8 cellular contexts compared by ENCODE assay signal in the genomic region with DNA sequence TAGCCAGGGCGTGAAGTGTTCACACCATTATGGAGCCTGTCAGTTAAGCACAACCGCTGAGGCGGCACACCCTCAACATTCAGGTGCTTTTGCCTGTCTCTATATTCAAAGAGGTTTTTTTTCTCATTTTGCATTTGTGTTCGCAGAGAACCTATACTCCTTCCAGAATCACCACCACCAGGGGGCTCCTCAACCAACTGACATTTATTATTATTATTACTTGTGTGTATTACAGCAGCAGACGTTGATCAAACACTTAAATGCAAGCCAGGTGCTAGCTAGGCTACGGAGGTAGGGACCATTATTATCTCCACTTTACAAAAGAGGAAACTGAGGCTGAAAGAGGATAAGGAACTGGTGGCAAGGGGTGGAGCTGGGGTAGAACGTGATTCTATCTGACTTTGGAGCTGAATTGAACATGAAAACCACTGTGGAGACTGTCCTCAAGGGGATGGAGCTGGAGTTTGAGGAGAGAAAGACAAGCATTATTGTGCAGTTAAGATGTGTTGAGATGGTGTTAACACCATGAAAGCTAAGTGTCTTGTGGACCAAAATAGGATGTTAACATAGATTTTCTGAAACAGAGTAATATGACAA.
DNase-seq lines count a peak whose midpoint lies in the region; ATAC-seq, FAIRE-seq and TF ChIP-seq lines count a peak whose summit lies in the region.

No MANE protein-coding gene starts in this region.

- no peak overlapping the region for H3K4me2 ChIP-seq in fibroblast of lung (ENCODE audit: extremely low read depth, insufficient read depth, low read length)

- no peak overlapping the region for H3K27ac Mint-ChIP-seq in activated naive CD8-positive, alpha-beta T cell treated with anti-CD3 and anti-CD28 coated beads, Interleukin-2, amount 50 U/mL, for 24 hours
- H3K27ac Mint-ChIP-seq in activated naive CD8-positive, alpha-beta T cell treated with anti-CD3 and anti-CD28 coated beads for 36 hours, result no peak overlapping the region
- H3K27ac Mint-ChIP-seq in natural killer cell treated with Interleukin-12 subunit alpha and Interleukin-12 subunit beta and Interleukin-15 and Interleukin-18, amount 100 ng/mL, for 72 hours, result no peak overlapping the region

- H3K36me3 ChIP-seq in Peyer's patch (no peaks in the 10 kb centered on the region), fibroblast of lung (ENCODE audit: control insufficient read depth, insufficient read depth, low read length) (no peaks in the 10 kb centered on the region), spleen (no peaks in the 10 kb centered on the region)

- H3K4me3 ChIP-seq in Peyer's patch (no peak overlapping the region), fibroblast of lung (replicated peaks in 1 of 4; ENCODE audit: control extremely low read depth in 1 of 4, insufficient read depth in 1 of 4, low read depth in 3 of 4, low read length in 4 of 4) (no peak overlapping the region), spleen (no peak overlapping the region)

- peak; percentile 23 for DNase-seq in activated naive CD8-positive, alpha-beta T cell treated with anti-CD3 and anti-CD28 coated beads, Interleukin-2, amount 50 U/mL, for 24 hours
- no peak for DNase-seq in activated naive CD8-positive, alpha-beta T cell treated with anti-CD3 and anti-CD28 coated beads for 36 hours
- DNase-seq in Peyer's patch (peak in 2 of 3 donors; percentile 23 to 51), fibroblast of lung (ENCODE audit: low read depth in 2 of 2) (peak; percentile 12 to 60), spleen (no peak), occipital lobe (lab: John Stamatoyannopoulos, UW) (no peak), GM12892 (ENCODE audit: insufficient read length) (no peak)
- DNase-seq in natural killer cell treated with Interleukin-12 subunit alpha and Interleukin-12 subunit beta and Interleukin-15 and Interleukin-18, amount 100 ng/mL, for 72 hours (ENCODE audit: low spot score), result no peak

- H3K36me3 Mint-ChIP-seq in activated naive CD8-positive, alpha-beta T cell treated with anti-CD3 and anti-CD28 coated beads, Interleukin-2, amount 50 U/mL, for 24 hours (ENCODE audit: low read depth), result no peaks in the 10 kb centered on the region
- no peaks in the 10 kb centered on the region for H3K36me3 Mint-ChIP-seq in activated naive CD8-positive, alpha-beta T cell treated with anti-CD3 and anti-CD28 coated beads for 36 hours
- no peaks in the 10 kb centered on the region for H3K36me3 Mint-ChIP-seq in natural killer cell treated with Interleukin-12 subunit alpha and Interleukin-12 subunit beta and Interleukin-15 and Interleukin-18, amount 100 ng/mL, for 72 hours

- no peak overlapping the region for H2AFZ ChIP-seq in fibroblast of lung (ENCODE audit: low read length)

- 62 to 79% (median 69%) methylated on average over 7 of the region's 7 CpGs for WGBS in spleen, 5 donors

- H3K27ac ChIP-seq in Peyer's patch, result no peak overlapping the region
- H3K27ac ChIP-seq in fibroblast of lung (ENCODE audit: insufficient read depth, low read length), result no peak overlapping the region
- H3K27ac ChIP-seq in spleen, result no peak overlapping the region

- no peak for TF ChIP-seq POLR2A in Peyer's patch (IDR thresholded peaks at IDR 0.05)
- TF ChIP-seq POLR2A in spleen (IDR thresholded peaks at IDR 0.05), result no peak
- no peak for TF ChIP-seq POLR2A in GM12892 (IDR thresholded peaks at IDR 0.05; ENCODE audit: low read depth, low read length)

- peak in 4 of 6 experiments; percentile 29 to 44 (median 42) for TF ChIP-seq CTCF in Peyer's patch (IDR thresholded peaks at IDR 0.05)
- TF ChIP-seq CTCF in fibroblast of lung (conservative IDR thresholded peaks at IDR 0.05 in 1 of 2, IDR thresholded peaks at IDR 0.05 in 1 of 2; ENCODE audit: low read depth in 1 of 2, low read length in 2 of 2), result peak; percentile 49 to 61
- peak in 7 of 11 experiments; percentile 27 to 59 (median 38) for TF ChIP-seq CTCF in spleen (IDR thresholded peaks at IDR 0.05 in 8 of 11, conservative IDR thresholded peaks at IDR 0.05 in 3 of 11)

- intact Hi-C loops in spleen (cut with DNase I; ENCODE audit: low total_unique reads), result no loop called here

- no peaks in the 10 kb centered on the region for H4K20me1 ChIP-seq in fibroblast of lung (ENCODE audit: control insufficient read depth, extremely low read depth, insufficient read depth, low read length)

- no peaks in the 10 kb centered on the region for H3K4me1 Mint-ChIP-seq in activated naive CD8-positive, alpha-beta T cell treated with anti-CD3 and anti-CD28 coated beads, Interleukin-2, amount 50 U/mL, for 24 hours
- peaks cover 2% of the 10 kb centered on the region for H3K4me1 Mint-ChIP-seq in activated naive CD8-positive, alpha-beta T cell treated with anti-CD3 and anti-CD28 coated beads for 36 hours
- no peaks in the 10 kb centered on the region for H3K4me1 Mint-ChIP-seq in natural killer cell treated with Interleukin-12 subunit alpha and Interleukin-12 subunit beta and Interleukin-15 and Interleukin-18, amount 100 ng/mL, for 72 hours (ENCODE audit: low read depth in 2 of 2)

- H3K9ac ChIP-seq in fibroblast of lung (ENCODE audit: insufficient read depth, low read length), result no peak overlapping the region

- FAIRE-seq in GM12892 (lab: Jason Lieb, UNC), result no peak

- ATAC-seq in activated naive CD8-positive, alpha-beta T cell treated with anti-CD3 and anti-CD28 coated beads, Interleukin-2, amount 50 U/mL, for 24 hours, result no peak
- ATAC-seq in natural killer cell treated with Interleukin-12 subunit alpha and Interleukin-12 subunit beta and Interleukin-15 and Interleukin-18, amount 100 ng/mL, for 72 hours, result no peak

- H3K27me3 ChIP-seq in Peyer's patch (no peaks in the 10 kb centered on the region), fibroblast of lung (ENCODE audit: control insufficient read depth, insufficient read depth, low read length) (no peaks in the 10 kb centered on the region), spleen (replicated peaks in 1 of 7) (no peaks in the 10 kb centered on the region)

- H3K9me3 ChIP-seq in Peyer's patch, result no peaks in the 10 kb centered on the region
- H3K9me3 ChIP-seq in fibroblast of lung (ENCODE audit: control insufficient read depth, insufficient read depth, low read depth, low read length), result no peaks in the 10 kb centered on the region
- H3K9me3 ChIP-seq in spleen, result no peaks in the 10 kb centered on the region

- no peaks in the 10 kb centered on the region for H3K4me1 ChIP-seq in Peyer's patch
- no peaks in the 10 kb centered on the region for H3K4me1 ChIP-seq in fibroblast of lung (ENCODE audit: control insufficient read depth, extremely low read depth, insufficient read depth, low read length)
- no peaks in the 10 kb centered on the region for H3K4me1 ChIP-seq in spleen

- H3K27me3 Mint-ChIP-seq in activated naive CD8-positive, alpha-beta T cell treated with anti-CD3 and anti-CD28 coated beads, Interleukin-2, amount 50 U/mL, for 24 hours, result no peaks in the 10 kb centered on the region
- H3K27me3 Mint-ChIP-seq in activated naive CD8-positive, alpha-beta T cell treated with anti-CD3 and anti-CD28 coated beads for 36 hours, result no peaks in the 10 kb centered on the region
- no peaks in the 10 kb centered on the region for H3K27me3 Mint-ChIP-seq in natural killer cell treated with Interleukin-12 subunit alpha and Interleukin-12 subunit beta and Interleukin-15 and Interleukin-18, amount 100 ng/mL, for 72 hours

- no peaks in the 10 kb centered on the region for H3K79me2 ChIP-seq in fibroblast of lung (ENCODE audit: control insufficient read depth, insufficient read depth, low read length)

- no peaks in the 10 kb centered on the region for H3K9me3 Mint-ChIP-seq in activated naive CD8-positive, alpha-beta T cell treated with anti-CD3 and anti-CD28 coated beads, Interleukin-2, amount 50 U/mL, for 24 hours
- no peaks in the 10 kb centered on the region for H3K9me3 Mint-ChIP-seq in activated naive CD8-positive, alpha-beta T cell treated with anti-CD3 and anti-CD28 coated beads for 36 hours
- H3K9me3 Mint-ChIP-seq in natural killer cell treated with Interleukin-12 subunit alpha and Interleukin-12 subunit beta and Interleukin-15 and Interleukin-18, amount 100 ng/mL, for 72 hours, result no peaks in the 10 kb centered on the region

- H3K4me3 Mint-ChIP-seq in activated naive CD8-positive, alpha-beta T cell treated with anti-CD3 and anti-CD28 coated beads, Interleukin-2, amount 50 U/mL, for 24 hours, result no peak overlapping the region
- H3K4me3 Mint-ChIP-seq in activated naive CD8-positive, alpha-beta T cell treated with anti-CD3 and anti-CD28 coated beads for 36 hours, result no peak overlapping the region
- H3K4me3 Mint-ChIP-seq in natural killer cell treated with Interleukin-12 subunit alpha and Interleukin-12 subunit beta and Interleukin-15 and Interleukin-18, amount 100 ng/mL, for 72 hours, result no peak overlapping the region

Comparison
In these comparisons a context has a peak if more than half of its experiments do, and no peak if none do; other contexts are left out.
1. DNase-seq: peak in activated naive CD8-positive, alpha-beta T cell treated with anti-CD3 and anti-CD28 coated beads, Interleukin-2, amount 50 U/mL, for 24 hours (single experiment), Peyer's patch (2 of 3) and fibroblast of lung (2 of 2); none in activated naive CD8-positive, alpha-beta T cell treated with anti-CD3 and anti-CD28 coated beads for 36 hours (single experiment), spleen (single experiment), natural killer cell treated with Interleukin-12 subunit alpha and Interleukin-12 subunit beta and Interleukin-15 and Interleukin-18, amount 100 ng/mL, for 72 hours (single experiment), occipital lobe (single experiment) and GM12892 (single experiment).
2. Peak in every context shown above with its lines, with median percentiles within 50 percentile points of each other: CTCF ChIP-seq.